In genomic region chr1:210201671-210202070, GRCh38 we compare ENCODE assay signal across 38 cellular contexts. TPM values are rescaled to one million over a fixed set of nuclear protein-coding genes. Genes with fewer than 3 reads are reported as not detected.
DNase-seq lines count a peak whose midpoint lies in the region; ATAC-seq, FAIRE-seq and TF ChIP-seq lines count a peak whose summit lies in the region.
"Had no signal": no experiment of that assay in that cellular context is flagged by ENCODE, and none has a peak within 500 bp of the region (broad histone marks: within the 10 kb centered on the region; RNA-seq: fewer than 3 reads in every experiment).

No MANE protein-coding gene starts in this region.

- no peak for ATAC-seq in HG03025 (IDR thresholded peaks at IDR 0.05; ENCODE audit: low FRiP score, unreplicated experiment)
- ATAC-seq: activated naive CD4-positive, alpha-beta T cell treated with anti-CD3 and anti-CD28 coated beads, Interleukin-2, amount 50 U/mL, for 72 hours; esophagus mucosa; gastrocnemius medialis; HepG2; left lobe of liver; stimulated activated naive B cell treated with anti-CD40 and anti-IgM and Interleukin-4, amounts not matched to agents 10 μg/mL and 1 μg/mL and 100 μg/mL, for 72 hours had no signal

- no peaks in the 10 kb centered on the region for H3K9me3 ChIP-seq in astrocyte (ENCODE audit: insufficient read depth, low read depth, low read length)
- H3K9me3 ChIP-seq: gastrocnemius medialis had no signal

- no peak overlapping the region for H3K27ac Mint-ChIP-seq in astrocyte (ENCODE audit: unreplicated experiment)
- H3K27ac Mint-ChIP-seq: activated naive CD4-positive, alpha-beta T cell treated with anti-CD3 and anti-CD28 coated beads, Interleukin-2, amount 50 U/mL, for 72 hours; dendritic cell treated with granulocyte-macrophage colony-stimulating factor and Interleukin-4, amounts not matched to agents 40 ng/mL and 50 ng/mL, for 4 days; memory B cell; stimulated activated naive B cell treated with anti-CD40 and anti-IgM and Interleukin-4, amounts not matched to agents 10 μg/mL and 1 μg/mL and 100 μg/mL, for 72 hours had no signal

- no peak overlapping the region for H3K4me3 ChIP-seq in astrocyte (ENCODE audit: insufficient read depth, low read depth, low read length)
- H3K4me3 ChIP-seq: gastrocnemius medialis, skin epidermis had no signal

- FAIRE-seq in astrocyte (lab: Jason Lieb, UNC) (no peak), frontal cortex (lab: Jason Lieb, UNC) (no peak)
- FAIRE-seq: GM19239, H1, HepG2 had no signal

- H3K4me2 ChIP-seq in astrocyte (ENCODE audit: low read length): no peak overlapping the region

- H3K36me3 ChIP-seq in astrocyte (ENCODE audit: insufficient read depth, low read length): no peaks in the 10 kb centered on the region
- H3K36me3 ChIP-seq: gastrocnemius medialis had no signal

- H4K20me1 ChIP-seq in astrocyte (ENCODE audit: insufficient read depth, low read length): no peaks in the 10 kb centered on the region

- no peak overlapping the region for H2AFZ ChIP-seq in astrocyte (ENCODE audit: low read depth, low read length)

- H3K4me1 ChIP-seq in astrocyte (ENCODE audit: insufficient read depth, low read length): no peaks in the 10 kb centered on the region
- H3K4me1 ChIP-seq: Caco-2, gastrocnemius medialis had no signal

- H3K4me3 Mint-ChIP-seq in astrocyte (ENCODE audit: unreplicated experiment): no peak overlapping the region
- H3K4me3 Mint-ChIP-seq: dendritic cell treated with granulocyte-macrophage colony-stimulating factor and Interleukin-4, amounts not matched to agents 40 ng/mL and 50 ng/mL, for 4 days; memory B cell; stimulated activated naive B cell treated with anti-CD40 and anti-IgM and Interleukin-4, amounts not matched to agents 10 μg/mL and 1 μg/mL and 100 μg/mL, for 72 hours had no signal

- no peak overlapping the region for H3K27ac ChIP-seq in astrocyte (ENCODE audit: low read depth, low read length)
- H3K27ac ChIP-seq: C4-2B, gastrocnemius medialis, skin epidermis, VCaP had no signal

- no peak overlapping the region for H3K9ac ChIP-seq in astrocyte (ENCODE audit: low read length)

- H3K27me3 Mint-ChIP-seq in astrocyte (ENCODE audit: low read depth, unreplicated experiment): no peaks in the 10 kb centered on the region
- H3K27me3 Mint-ChIP-seq: dendritic cell treated with granulocyte-macrophage colony-stimulating factor and Interleukin-4, amounts not matched to agents 40 ng/mL and 50 ng/mL, for 4 days had no signal

- no peak for TF ChIP-seq CTCF in astrocyte (IDR thresholded peaks at IDR 0.05; ENCODE audit: insufficient read depth, low read depth, low read length)
- TF ChIP-seq CTCF in GM10266 (IDR thresholded peaks at IDR 0.05; ENCODE audit: control insufficient read depth, insufficient read depth, low read depth, missing control alignments): no peak

- DNase-seq in EH (ENCODE audit: low read depth) (peak; percentile 56), HT1080 (ENCODE audit: low read depth) (peak; percentile 8), astrocyte (ENCODE audit: low read depth) (peak; percentile 24), kidney tubule cell (ENCODE audit: low spot score) (peak; percentile 46), frontal cortex (ENCODE audit: low spot score in 2 of 2) (no peak), inferior parietal cortex (ENCODE audit: extremely low spot score) (no peak), GM10266 (ENCODE audit: extremely low spot score) (no peak)
- DNase-seq: activated CD4-positive, alpha-beta T cell treated with anti-CD3 and anti-CD28 coated beads for 48 hours; activated CD8-positive, alpha-beta memory T cell treated with anti-CD3 and anti-CD28 coated beads for 24 hours; activated effector memory CD4-positive, alpha-beta T cell treated with Interleukin-2 at 50 U/mL for 16 hours; activated T-cell treated with anti-CD3 and anti-CD28 coated beads for 4 hours; anterior cingulate cortex; Caco-2; central memory CD4-positive, alpha-beta T cell; gastrocnemius medialis; GF-D8; hippocampal formation; NCI-H1436 treated with DMSO at 0.1 percent for 48 hours; NCI-H345; NCI-H69; SHP77; stimulated activated naive B cell treated with anti-CD40 and anti-IgM and Interleukin-4, amounts not matched to agents 10 μg/mL and 1 μg/mL and 100 μg/mL, for 72 hours; substantia nigra; SW 1271; T1000; trophoblast cell had no signal

- H3K27me3 ChIP-seq in astrocyte (ENCODE audit: insufficient read depth, low read length): peaks cover 3% of the 10 kb centered on the region
- H3K27me3 ChIP-seq: gastrocnemius medialis had no signal

- no peaks in the 10 kb centered on the region for H3K36me3 Mint-ChIP-seq in astrocyte (ENCODE audit: low read depth, unreplicated experiment)
- H3K36me3 Mint-ChIP-seq: activated naive CD4-positive, alpha-beta T cell treated with anti-CD3 and anti-CD28 coated beads, Interleukin-2, amount 50 U/mL, for 72 hours; stimulated activated naive B cell treated with anti-CD40 and anti-IgM and Interleukin-4, amounts not matched to agents 10 μg/mL and 1 μg/mL and 100 μg/mL, for 72 hours had no signal

- H3K4me1 Mint-ChIP-seq in astrocyte (ENCODE audit: low read depth, unreplicated experiment): peaks cover 3% of the 10 kb centered on the region
- H3K4me1 Mint-ChIP-seq: memory B cell; stimulated activated naive B cell treated with anti-CD40 and anti-IgM and Interleukin-4, amounts not matched to agents 10 μg/mL and 1 μg/mL and 100 μg/mL, for 72 hours had no signal

- peaks cover 9% of the 10 kb centered on the region for H3K9me3 Mint-ChIP-seq in astrocyte (ENCODE audit: unreplicated experiment)
- H3K9me3 Mint-ChIP-seq: dendritic cell treated with granulocyte-macrophage colony-stimulating factor and Interleukin-4, amounts not matched to agents 40 ng/mL and 50 ng/mL, for 4 days had no signal

- no peaks in the 10 kb centered on the region for H3K79me2 ChIP-seq in astrocyte (ENCODE audit: insufficient read depth, low read length)

RNA-seq across cellular contexts. Expression of gene SERTAD4, which starts 30.9 kb away (rescaled TPM):
- 11.8 and 14.2 TPM in 2 replicates for total RNA-seq in HT1080 (2014; rRNA removed; shearing (Covaris generic))
- polyA plus RNA-seq in HT1080 (2015; cell fraction: cytosol; rRNA removed): 4.5 and 5.6 TPM in 2 replicates
- 4.1 and 6.5 TPM in 2 replicates for polyA plus RNA-seq in HT1080 (2015; cell fraction: nucleus; rRNA removed)
- total RNA-seq in astrocyte (2.9 and 4.6 TPM in 2 replicates), frontal cortex (13.5 TPM)
- total RNA-seq: activated naive CD4-positive, alpha-beta T cell treated with anti-CD3 and anti-CD28 coated beads, Interleukin-2, amount 50 U/mL, for 72 hours; HepG2; left lobe of liver had no signal
- polyA plus RNA-seq: HepG2 had no signal

Comparison
In these comparisons a context has a peak if more than half of its experiments do, and no peak if none do; other contexts are left out.
1. DNase-seq: peak in EH (single experiment), HT1080 (single experiment), astrocyte (single experiment) and kidney tubule cell (single experiment); none in frontal cortex (0 of 2), inferior parietal cortex (single experiment) and GM10266 (single experiment).